Comparison of ENCODE assay signal across 1 cellular context in genomic region chr14:105528197-105528858, GRCh38.
TF ChIP-seq lines count a peak whose summit lies in the region.

No MANE protein-coding gene starts in this region.

TF ChIP-seq in A549, 52 proteins besides CTCF, POLR2A, EP300 and RAD21 (continued from another document):
- no peak for TF ChIP-seq USF2 (IDR thresholded peaks at IDR 0.05)
- no peak for TF ChIP-seq RCOR1 (IDR thresholded peaks at IDR 0.05; ENCODE audit: low read depth, low read length)
- TF ChIP-seq, protein P1, sequence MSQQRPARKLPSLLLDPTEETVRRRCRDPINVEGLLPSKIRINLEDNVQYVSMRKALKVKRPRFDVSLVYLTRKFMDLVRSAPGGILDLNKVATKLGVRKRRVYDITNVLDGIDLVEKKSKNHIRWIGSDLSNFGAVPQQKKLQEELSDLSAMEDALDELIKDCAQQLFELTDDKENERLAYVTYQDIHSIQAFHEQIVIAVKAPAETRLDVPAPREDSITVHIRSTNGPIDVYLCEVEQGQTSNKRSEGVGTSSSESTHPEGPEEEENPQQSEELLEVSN (IDR thresholded peaks at IDR 0.05; ENCODE audit: borderline replicate concordance, low read depth), result peak; percentile 92
- TF ChIP-seq, protein P2, sequence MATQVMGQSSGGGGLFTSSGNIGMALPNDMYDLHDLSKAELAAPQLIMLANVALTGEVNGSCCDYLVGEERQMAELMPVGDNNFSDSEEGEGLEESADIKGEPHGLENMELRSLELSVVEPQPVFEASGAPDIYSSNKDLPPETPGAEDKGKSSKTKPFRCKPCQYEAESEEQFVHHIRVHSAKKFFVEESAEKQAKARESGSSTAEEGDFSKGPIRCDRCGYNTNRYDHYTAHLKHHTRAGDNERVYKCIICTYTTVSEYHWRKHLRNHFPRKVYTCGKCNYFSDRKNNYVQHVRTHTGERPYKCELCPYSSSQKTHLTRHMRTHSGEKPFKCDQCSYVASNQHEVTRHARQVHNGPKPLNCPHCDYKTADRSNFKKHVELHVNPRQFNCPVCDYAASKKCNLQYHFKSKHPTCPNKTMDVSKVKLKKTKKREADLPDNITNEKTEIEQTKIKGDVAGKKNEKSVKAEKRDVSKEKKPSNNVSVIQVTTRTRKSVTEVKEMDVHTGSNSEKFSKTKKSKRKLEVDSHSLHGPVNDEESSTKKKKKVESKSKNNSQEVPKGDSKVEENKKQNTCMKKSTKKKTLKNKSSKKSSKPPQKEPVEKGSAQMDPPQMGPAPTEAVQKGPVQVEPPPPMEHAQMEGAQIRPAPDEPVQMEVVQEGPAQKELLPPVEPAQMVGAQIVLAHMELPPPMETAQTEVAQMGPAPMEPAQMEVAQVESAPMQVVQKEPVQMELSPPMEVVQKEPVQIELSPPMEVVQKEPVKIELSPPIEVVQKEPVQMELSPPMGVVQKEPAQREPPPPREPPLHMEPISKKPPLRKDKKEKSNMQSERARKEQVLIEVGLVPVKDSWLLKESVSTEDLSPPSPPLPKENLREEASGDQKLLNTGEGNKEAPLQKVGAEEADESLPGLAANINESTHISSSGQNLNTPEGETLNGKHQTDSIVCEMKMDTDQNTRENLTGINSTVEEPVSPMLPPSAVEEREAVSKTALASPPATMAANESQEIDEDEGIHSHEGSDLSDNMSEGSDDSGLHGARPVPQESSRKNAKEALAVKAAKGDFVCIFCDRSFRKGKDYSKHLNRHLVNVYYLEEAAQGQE (IDR thresholded peaks at IDR 0.05), result no peak
